In the genomic region with DNA sequence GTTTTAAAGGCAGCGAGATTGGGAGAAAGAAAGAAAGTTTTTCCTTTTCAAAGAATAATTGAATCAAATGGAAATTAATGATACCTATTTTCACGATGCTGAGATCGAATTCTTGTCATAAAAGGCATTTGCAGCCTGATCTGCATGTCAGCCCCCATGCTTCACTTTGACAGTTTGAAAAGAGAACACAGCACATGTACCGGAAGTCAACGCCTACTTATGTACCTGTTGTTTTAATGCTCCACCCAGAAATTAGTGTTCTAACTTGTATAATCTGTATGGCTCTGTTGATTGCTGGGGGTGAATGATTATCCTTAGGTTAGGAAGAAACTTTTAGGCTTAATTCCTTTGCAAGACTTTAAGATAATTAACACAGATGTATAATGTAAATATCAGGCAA, we compare ENCODE assay signal across 34 cellular contexts.
"Had no signal": no experiment of that assay in that cellular context is flagged by ENCODE, and none has a peak within 500 bp of the region (broad histone marks: within the 10 kb centered on the region; RNA-seq: fewer than 3 reads in every experiment).

No MANE protein-coding gene starts in this region.

- DNase-seq: activated B cell treated with CpG ODN at 0.5 μM for 24 hours; activated CD4-positive, alpha-beta memory T cell treated with anti-CD3 and anti-CD28 coated beads for 36 hours; activated CD4-positive, alpha-beta T cell treated with anti-CD3 and anti-CD28 coated beads for 4 hours; activated CD4-positive, alpha-beta T cell treated with anti-CD3 and anti-CD28 coated beads, Interleukin-2, amount 10 ng/mL, durations not matched to agents 24 days and 14 days; activated CD4-positive, alpha-beta T cell treated with anti-CD3 and anti-CD28 coated beads, Interleukin-2, amount 50 U/mL, for 1 hour; activated CD4-positive, alpha-beta T cell treated with anti-CD3 and anti-CD28 coated beads, Interleukin-2, amount 50 U/mL, for 4 hours; activated CD4-positive, CD25-positive, alpha-beta regulatory T cell treated with anti-CD3 and anti-CD28 coated beads, Interleukin-2, amount 50 U/mL, for 72 hours; activated CD8-positive, alpha-beta memory T cell treated with anti-CD3 and anti-CD28 coated beads, Interleukin-2, amount 50 U/mL, for 4 hours; activated CD8-positive, alpha-beta T cell treated with anti-CD3 and anti-CD28 coated beads for 36 hours; activated effector memory CD4-positive, alpha-beta T cell treated with anti-CD3 and anti-CD28 coated beads, Interleukin-2, amount 50 U/mL, for 16 hours; activated gamma-delta T cell treated with Interleukin-2 at 50 U/mL for 16 hours; activated naive CD4-positive, alpha-beta T cell; activated naive CD4-positive, alpha-beta T cell treated with anti-CD3 and anti-CD28 coated beads for 36 hours; activated naive CD4-positive, alpha-beta T cell treated with anti-CD3 and anti-CD28 coated beads, Interleukin-2, amount 50 U/mL, for 16 hours; activated naive CD8-positive, alpha-beta T cell treated with anti-CD3 and anti-CD28 coated beads for 36 hours; activated T-cell treated with anti-CD3 and anti-CD28 coated beads for 4 hours; activated T-cell treated with anti-CD3 and anti-CD28 coated beads, Interleukin-2, amount 50 U/mL, for 1 hour; activated T-cell treated with anti-CD3 and anti-CD28 coated beads, Interleukin-2, amount 50 U/mL, for 4 hours; activated T-cell treated with anti-CD3 and anti-CD28 coated beads, Interleukin-2, amount 50 U/mL, for 72 hours; adrenal gland; amniotic stem cell; aorta; body of pancreas; brain microvascular endothelial cell; SW 1271; T-helper 1 cell; T-helper 2 cell; T-helper 9 cell had no signal

- FAIRE-seq: astrocyte, TTC549 had no signal

- ATAC-seq: activated CD8-positive, alpha-beta T cell treated with anti-CD3 and anti-CD28 coated beads for 36 hours; activated naive CD4-positive, alpha-beta T cell treated with anti-CD3 and anti-CD28 coated beads, Interleukin-2, amount 50 U/mL, for 72 hours; activated T-cell treated with anti-CD3 and anti-CD28 coated beads, Interleukin-2, amount 50 U/mL, for 4 hours; activated T-cell treated with anti-CD3 and anti-CD28 coated beads, Interleukin-2, amount 50 U/mL, for 72 hours; activated T-helper 17 cell treated with anti-CD3 and anti-CD28 coated beads, Interleukin-2, amount 50 U/mL, for 72 hours; body of pancreas had no signal

- H3K36me3 ChIP-seq: adrenal gland, brain microvascular endothelial cell, breast epithelium had no signal

- H3K9me3 ChIP-seq: adrenal gland, body of pancreas, breast epithelium had no signal

- H3K4me3 ChIP-seq: adrenal gland, body of pancreas, breast epithelium had no signal

- H3K27ac ChIP-seq: adrenal gland, body of pancreas, brain microvascular endothelial cell, breast epithelium, VCaP had no signal

- H3K4me1 ChIP-seq: adrenal gland, body of pancreas, breast epithelium had no signal

- H3K27me3 ChIP-seq: adrenal gland, body of pancreas, brain microvascular endothelial cell, breast epithelium had no signal
